ENCODE assay signal across 13 cellular contexts in genomic region chr2:18266188-18266587, GRCh38.
DNase-seq lines count a peak whose midpoint lies in the region; ATAC-seq, FAIRE-seq and TF ChIP-seq lines count a peak whose summit lies in the region.
"Had no signal": no experiment of that assay in that cellular context is flagged by ENCODE, and none has a peak within 500 bp of the region (broad histone marks: within the 10 kb centered on the region; RNA-seq: fewer than 3 reads in every experiment).

No MANE protein-coding gene starts in this region.

- DNase-seq in A549 (ENCODE audit: low read depth in 1 of 2, low spot score in 1 of 2) (peak in 1 of 2 experiments; percentile 16), NB4 (ENCODE audit: low read depth) (no peak), fibroblast of the aortic adventitia (ENCODE audit: low read depth) (no peak), GOT3 (lab: John Stamatoyannopoulos, UW) (no peak), NCI-H1930 (lab: John Stamatoyannopoulos, UW) (no peak), middle frontal gyrus (ENCODE audit: extremely low spot score, low spot score) (no peak)
- DNase-seq: activated CD4-positive, alpha-beta T cell treated with anti-CD3 and anti-CD28 coated beads, Interleukin-2, amount 50 U/mL, for 48 hours; effector CD4-positive, alpha-beta T cell; ovary; transverse colon had no signal

- peak; percentile 51 to 76; a peak in 3 of 6 replicates for ATAC-seq in A549
- ATAC-seq in GM18511 (IDR thresholded peaks at IDR 0.05; ENCODE audit: unreplicated experiment) = peak; percentile 56
- no peak for ATAC-seq in HG03469 (IDR thresholded peaks at IDR 0.05; ENCODE audit: unreplicated experiment)

- CTCF ChIA-PET in A549 (lab: Yijun Ruan, JAX) = no interaction called here

- H3K4me1 ChIP-seq in A549 = peaks cover 15% of the 10 kb centered on the region; the same call in 2 of the 3 replicates
- H3K4me1 ChIP-seq: transverse colon had no signal

- TF ChIP-seq CTCF in A549 (IDR thresholded peaks at IDR 0.05) = no peak
- TF ChIP-seq CTCF in NB4 (IDR thresholded peaks at IDR 0.05; ENCODE audit: low read depth, low read length) = peak; percentile 28
- peak; percentile 36 for TF ChIP-seq CTCF in fibroblast of the aortic adventitia (IDR thresholded peaks at IDR 0.05; ENCODE audit: insufficient read depth, low read length)

- no peak overlapping the region for H3K27ac ChIP-seq in A549
- H3K27ac ChIP-seq: ovary, transverse colon had no signal

- no peak for TF ChIP-seq EP300 in A549 (IDR thresholded peaks at IDR 0.05)

- TF ChIP-seq POLR2A in A549 (IDR thresholded peaks at IDR 0.05; ENCODE audit: low read length) (no peak), NB4 (IDR thresholded peaks at IDR 0.05; ENCODE audit: extremely low read depth, insufficient read length) (no peak)

- no peak for TF ChIP-seq RAD21 in A549 (conservative IDR thresholded peaks at IDR 0.05 in 1 of 2, IDR thresholded peaks at IDR 0.05 in 1 of 2)

- FAIRE-seq in A549 (lab: Jason Lieb, UNC) = no peak
- FAIRE-seq: A204.1 had no signal

- no peaks in the 10 kb centered on the region for H3K9me3 ChIP-seq in A549
- H3K9me3 ChIP-seq: ovary, transverse colon had no signal

- H3K4me2 ChIP-seq in A549 = no peak overlapping the region

- H3K4me3 ChIP-seq in A549 (no peak overlapping the region), NB4 (ENCODE audit: low read depth, low read length) (no peak overlapping the region), fibroblast of the aortic adventitia (ENCODE audit: low read depth, low read length) (no peak overlapping the region)
- H3K4me3 ChIP-seq: ovary, transverse colon had no signal

- POLR2A ChIA-PET in A549 (lab: Yijun Ruan, JAX) = no interaction called here

- WGBS in A549 (ENCODE audit: missing lambda C conversion rate) = 70% methylated on average over 5 of the region's 5 CpGs

TF ChIP-seq in A549, 52 proteins besides CTCF, POLR2A, EP300 and RAD21:
- TF ChIP-seq CHD2 (IDR thresholded peaks at IDR 0.05; ENCODE audit: low read length, partially characterized antibody) (no peak), TFCP2L1 (CRISPR knock-in tag; IDR thresholded peaks at IDR 0.05) (no peak), BCL3 (IDR thresholded peaks at IDR 0.05) (no peak), KDM1A (IDR thresholded peaks at IDR 0.05; ENCODE audit: low read depth) (no peak), EHMT2 (IDR thresholded peaks at IDR 0.05; ENCODE audit: low read depth) (no peak), FOSB (CRISPR knock-in tag; IDR thresholded peaks at IDR 0.05) (no peak), CHD4 (IDR thresholded peaks at IDR 0.05; ENCODE audit: borderline replicate concordance) (no peak), RCOR1 (IDR thresholded peaks at IDR 0.05; ENCODE audit: low read depth, low read length) (no peak), ZFP36 (IDR thresholded peaks at IDR 0.05; ENCODE audit: borderline replicate concordance, partially characterized antibody) (no peak), POLR2AphosphoS2 (conservative IDR thresholded peaks at IDR 0.05; ENCODE audit: low read length) (no peak), ESRRA (IDR thresholded peaks at IDR 0.05; ENCODE audit: borderline replicate concordance, low read length) (no peak), SMC3 (IDR thresholded peaks at IDR 0.05) (no peak), CBX8 (IDR thresholded peaks at IDR 0.05) (no peak), EHF (CRISPR knock-in tag; IDR thresholded peaks at IDR 0.05) (no peak)
